Comparison of ENCODE assay signal across 12 cellular contexts in genomic region chr12:120783197-120783596, GRCh38. TPM values are rescaled to one million over a fixed set of nuclear protein-coding genes. Genes with fewer than 3 reads are reported as not detected.
DNase-seq lines count a peak whose midpoint lies in the region; ATAC-seq and TF ChIP-seq lines count a peak whose summit lies in the region.
"Had no signal": no experiment of that assay in that cellular context is flagged by ENCODE, and none has a peak within 500 bp of the region (broad histone marks: within the 10 kb centered on the region; RNA-seq: fewer than 3 reads in every experiment).

No MANE protein-coding gene starts in this region.

- H3K36me3 Mint-ChIP-seq in activated T-cell treated with anti-CD3 and anti-CD28 coated beads, Interleukin-2, amount 50 U/mL, for 24 hours (ENCODE audit: low read depth): peaks cover 53% of the 10 kb centered on the region

- H3K27me3 Mint-ChIP-seq in activated T-cell treated with anti-CD3 and anti-CD28 coated beads, Interleukin-2, amount 50 U/mL, for 24 hours: no peaks in the 10 kb centered on the region

- peak; percentile 87 for ATAC-seq in SK-N-SH treated with all-trans-retinoic acid at 6 μM for 48 hours

- peak overlapping the region; percentile 30 for H3K4me2 ChIP-seq in skeletal muscle satellite cell (ENCODE audit: low read length)
- H3K4me2 ChIP-seq: BLaER1 had no signal

- no peak overlapping the region for H3K4me3 ChIP-seq in esophagus (ENCODE audit: low read depth in 1 of 2, low read length in 2 of 2)
- no peak overlapping the region for H3K4me3 ChIP-seq in skeletal muscle satellite cell (ENCODE audit: low read length)
- no peak overlapping the region for H3K4me3 ChIP-seq in colonic mucosa
- H3K4me3 ChIP-seq: BLaER1, uterus had no signal

- H3K27me3 ChIP-seq in esophagus (ENCODE audit: control insufficient read depth in 1 of 2, insufficient read depth in 2 of 2, low read length in 2 of 2) (no peaks in the 10 kb centered on the region), skeletal muscle satellite cell (ENCODE audit: control insufficient read depth, insufficient read depth, low read length) (no peaks in the 10 kb centered on the region), colonic mucosa (no peaks in the 10 kb centered on the region)
- H3K27me3 ChIP-seq: BLaER1, uterus had no signal

- H3K27ac ChIP-seq in esophagus (ENCODE audit: low read depth in 2 of 2, low read length in 1 of 2) (peak overlapping the region; percentile 22 to 42), colonic mucosa (no peak overlapping the region)
- H3K27ac ChIP-seq: BLaER1 had no signal

- intact Hi-C loops in colonic mucosa (cut with DNase I): no loop called here

- peaks cover 0 to 5% of the 10 kb centered on the region in 2 donors for H3K36me3 ChIP-seq in esophagus (ENCODE audit: control insufficient read depth in 2 of 2, insufficient read depth in 2 of 2, low read length in 1 of 2)
- H3K36me3 ChIP-seq in skeletal muscle satellite cell (ENCODE audit: insufficient read depth, low read length): peaks cover 12% of the 10 kb centered on the region
- no peaks in the 10 kb centered on the region for H3K36me3 ChIP-seq in colonic mucosa
- H3K36me3 ChIP-seq: uterus had no signal

- 61 to 64% methylated on average over 6 of the region's 6 CpGs for WGBS in esophagus, 2 donors

- DNase-seq in activated T-cell treated with anti-CD3 and anti-CD28 coated beads, Interleukin-2, amount 50 U/mL, for 24 hours: no peak
- DNase-seq in activated T-cell treated with anti-CD3 and anti-CD28 coated beads, Interleukin-2, amount 50 U/mL, for 1 hour: no peak
- DNase-seq in colonic mucosa (no peak), amygdala (lab: John Stamatoyannopoulos, UW) (no peak), SIG-M5 (lab: John Stamatoyannopoulos, UW) (no peak)
- DNase-seq: activated CD8-positive, alpha-beta memory T cell treated with anti-CD3 and anti-CD28 coated beads, Interleukin-2, amount 50 U/mL, for 4 hours; small intestine; uterus had no signal

- H3K4me1 ChIP-seq in esophagus (ENCODE audit: control insufficient read depth in 2 of 2, insufficient read depth in 2 of 2, low read length in 1 of 2): no peaks in the 10 kb centered on the region
- H3K4me1 ChIP-seq in skeletal muscle satellite cell (ENCODE audit: control insufficient read depth, insufficient read depth, low read length): peaks cover 13% of the 10 kb centered on the region
- H3K4me1 ChIP-seq in colonic mucosa: no peaks in the 10 kb centered on the region
- H3K4me1 ChIP-seq: BLaER1, uterus had no signal

- H3K27ac Mint-ChIP-seq in activated T-cell treated with anti-CD3 and anti-CD28 coated beads, Interleukin-2, amount 50 U/mL, for 24 hours: peak overlapping the region; percentile 92

- no peaks in the 10 kb centered on the region for H3K9me3 Mint-ChIP-seq in activated T-cell treated with anti-CD3 and anti-CD28 coated beads, Interleukin-2, amount 50 U/mL, for 24 hours

- no peak for TF ChIP-seq CTCF in colonic mucosa (IDR thresholded peaks at IDR 0.05)

- H3K9ac ChIP-seq in skeletal muscle satellite cell (ENCODE audit: low read depth, low read length) (no peak overlapping the region), colonic mucosa (ENCODE audit: low read depth in 2 of 2, low read length in 2 of 2) (no peak overlapping the region)
- H3K9ac ChIP-seq: BLaER1 had no signal

- peaks cover 42% of the 10 kb centered on the region for H3K4me1 Mint-ChIP-seq in activated T-cell treated with anti-CD3 and anti-CD28 coated beads, Interleukin-2, amount 50 U/mL, for 24 hours (ENCODE audit: low read depth)

- no peaks in the 10 kb centered on the region for H3K9me3 ChIP-seq in esophagus (ENCODE audit: control insufficient read depth in 2 of 2, insufficient read depth in 1 of 2, low read depth in 1 of 2, low read length in 1 of 2)
- no peaks in the 10 kb centered on the region for H3K9me3 ChIP-seq in skeletal muscle satellite cell (replicated peaks; ENCODE audit: low read length)
- H3K9me3 ChIP-seq in colonic mucosa: no peaks in the 10 kb centered on the region
- H3K9me3 ChIP-seq: BLaER1, uterus had no signal

- H3K4me3 Mint-ChIP-seq in activated T-cell treated with anti-CD3 and anti-CD28 coated beads, Interleukin-2, amount 50 U/mL, for 24 hours: peak overlapping the region; percentile 20

TF ChIP-seq in SK-N-SH treated with all-trans-retinoic acid at 6 μM for 48 hours, 23 proteins besides CTCF, POLR2A, EP300 and RAD21:
- TF ChIP-seq ZFP3 (CRISPR knock-in tag; IDR thresholded peaks at IDR 0.05) (no peak), BACH2 (CRISPR knock-in tag; IDR thresholded peaks at IDR 0.05; ENCODE audit: borderline replicate concordance) (no peak), CREB5 (CRISPR knock-in tag; IDR thresholded peaks at IDR 0.05; ENCODE audit: low read depth) (no peak), ZNF8 (CRISPR knock-in tag; IDR thresholded peaks at IDR 0.05) (no peak), GLIS3 (CRISPR knock-in tag; IDR thresholded peaks at IDR 0.05) (no peak), TCF4 (CRISPR knock-in tag; IDR thresholded peaks at IDR 0.05; ENCODE audit: borderline replicate concordance) (no peak), TSHZ2 (CRISPR knock-in tag; IDR thresholded peaks at IDR 0.05) (no peak), OSR1 (CRISPR knock-in tag; IDR thresholded peaks at IDR 0.05) (no peak), CSRNP3 (CRISPR knock-in tag; IDR thresholded peaks at IDR 0.05) (no peak), ZC3H10 (CRISPR knock-in tag; IDR thresholded peaks at IDR 0.05) (no peak), CSDC2 (CRISPR knock-in tag; IDR thresholded peaks at IDR 0.05) (no peak), PPARA (CRISPR knock-in tag; IDR thresholded peaks at IDR 0.05; ENCODE audit: borderline replicate concordance) (no peak), POU6F1 (CRISPR knock-in tag; IDR thresholded peaks at IDR 0.05; ENCODE audit: borderline replicate concordance, low read depth) (no peak), RARB (CRISPR knock-in tag; IDR thresholded peaks at IDR 0.05) (no peak), ZNF70 (CRISPR knock-in tag; IDR thresholded peaks at IDR 0.05) (no peak)

RNA-seq across cellular contexts. Expression of gene ACADS, which starts 57.6 kb away (rescaled TPM):
- polyA plus RNA-seq in esophagus: 10 to 100 TPM; 13.7 to 14.9 TPM
- total RNA-seq in skeletal muscle satellite cell (2012; rRNA removed): 8.6 and 9.4 TPM in 2 replicates
- 100 to 1,000 TPM in 1 of 2 donors, 10 to 100 TPM in 1; 86.0 to 202 TPM for total RNA-seq in colonic mucosa
